ENCODE assay signal across 4 cellular contexts in the genomic region with DNA sequence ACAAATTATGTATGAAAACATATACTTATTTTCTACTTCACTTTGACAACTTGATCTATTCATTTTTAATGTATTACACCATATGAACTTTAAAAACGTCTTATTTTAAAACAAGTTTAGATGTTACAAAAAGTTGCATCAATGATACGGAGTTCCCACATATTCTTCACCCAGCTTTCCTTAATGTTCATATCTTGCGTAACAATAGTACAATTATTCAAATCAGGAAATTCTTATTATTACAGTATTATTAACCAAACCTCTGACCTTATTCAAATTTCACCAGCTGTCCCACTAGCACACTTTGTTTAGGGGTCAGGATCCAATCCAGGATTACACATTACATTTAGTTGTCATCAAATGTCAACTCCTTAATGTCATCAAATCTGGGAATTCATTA.
TF ChIP-seq lines count a peak whose summit lies in the region.

No MANE protein-coding gene starts in this region.

TF ChIP-seq in HepG2, 621 proteins besides CTCF, POLR2A, EP300 and RAD21:
- TF ChIP-seq CEBPB (IDR thresholded peaks at IDR 0.05; ENCODE audit: borderline replicate concordance, low read depth, low read length) (peak; percentile 50; the same call in 1 of the 2 replicates), KDM5B (CRISPR knock-in tag; IDR thresholded peaks at IDR 0.05; ENCODE audit: borderline replicate concordance) (no peak)
TF ChIP-seq in HepG2: peak in this region for 1.

TF ChIP-seq in IMR-90, 13 proteins besides CTCF, POLR2A, EP300 and RAD21:
- no peak for TF ChIP-seq CHD1 (IDR thresholded peaks at IDR 0.05; ENCODE audit: low read depth, low read length)
- peak; percentile 75 for TF ChIP-seq CEBPB (IDR thresholded peaks at IDR 0.05; ENCODE audit: low read depth, low read length)

TF ChIP-seq in K562, 482 proteins besides CTCF, POLR2A, EP300 and RAD21:
- peak; percentile 78 for TF ChIP-seq CEBPB (tag; IDR thresholded peaks at IDR 0.05)
- TF ChIP-seq TGIF2 (CRISPR knock-in tag; IDR thresholded peaks at IDR 0.05): no peak
- no peak for TF ChIP-seq CEBPG (CRISPR knock-in tag; IDR thresholded peaks at IDR 0.05)
- TF ChIP-seq CEBPG (tag; conservative IDR thresholded peaks at IDR 0.05 in 1 of 2, IDR thresholded peaks at IDR 0.05 in 1 of 2): peak; percentile 31 to 81
- TF ChIP-seq ZNF143 (CRISPR knock-in tag; IDR thresholded peaks at IDR 0.05): no peak

TF ChIP-seq in WTC11, 78 proteins besides CTCF, POLR2A, EP300 and RAD21:
- TF ChIP-seq ZNF232 (CRISPR knock-in tag; IDR thresholded peaks at IDR 0.05) (no peak), TCF7 (CRISPR knock-in tag; IDR thresholded peaks at IDR 0.05; ENCODE audit: low read depth) (no peak), ZNF317 (CRISPR knock-in tag; IDR thresholded peaks at IDR 0.05; ENCODE audit: borderline replicate concordance, low read depth) (no peak), MXD4 (CRISPR knock-in tag; IDR thresholded peaks at IDR 0.05; ENCODE audit: borderline replicate concordance) (no peak), ESRRA (CRISPR knock-in tag; IDR thresholded peaks at IDR 0.05; ENCODE audit: borderline replicate concordance) (no peak), ZNF263 (CRISPR knock-in tag; IDR thresholded peaks at IDR 0.05; ENCODE audit: low read depth) (no peak), GRHL2 (CRISPR knock-in tag; IDR thresholded peaks at IDR 0.05; ENCODE audit: insufficient replicate concordance, severe bottlenecking) (no peak), NR1H2 (CRISPR knock-in tag; IDR thresholded peaks at IDR 0.05) (no peak), NR2C2 (CRISPR knock-in tag; IDR thresholded peaks at IDR 0.05) (no peak)
- TF ChIP-seq, protein P1, sequence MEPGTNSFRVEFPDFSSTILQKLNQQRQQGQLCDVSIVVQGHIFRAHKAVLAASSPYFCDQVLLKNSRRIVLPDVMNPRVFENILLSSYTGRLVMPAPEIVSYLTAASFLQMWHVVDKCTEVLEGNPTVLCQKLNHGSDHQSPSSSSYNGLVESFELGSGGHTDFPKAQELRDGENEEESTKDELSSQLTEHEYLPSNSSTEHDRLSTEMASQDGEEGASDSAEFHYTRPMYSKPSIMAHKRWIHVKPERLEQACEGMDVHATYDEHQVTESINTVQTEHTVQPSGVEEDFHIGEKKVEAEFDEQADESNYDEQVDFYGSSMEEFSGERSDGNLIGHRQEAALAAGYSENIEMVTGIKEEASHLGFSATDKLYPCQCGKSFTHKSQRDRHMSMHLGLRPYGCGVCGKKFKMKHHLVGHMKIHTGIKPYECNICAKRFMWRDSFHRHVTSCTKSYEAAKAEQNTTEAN (CRISPR knock-in tag; IDR thresholded peaks at IDR 0.05): no peak
- TF ChIP-seq, protein P2, sequence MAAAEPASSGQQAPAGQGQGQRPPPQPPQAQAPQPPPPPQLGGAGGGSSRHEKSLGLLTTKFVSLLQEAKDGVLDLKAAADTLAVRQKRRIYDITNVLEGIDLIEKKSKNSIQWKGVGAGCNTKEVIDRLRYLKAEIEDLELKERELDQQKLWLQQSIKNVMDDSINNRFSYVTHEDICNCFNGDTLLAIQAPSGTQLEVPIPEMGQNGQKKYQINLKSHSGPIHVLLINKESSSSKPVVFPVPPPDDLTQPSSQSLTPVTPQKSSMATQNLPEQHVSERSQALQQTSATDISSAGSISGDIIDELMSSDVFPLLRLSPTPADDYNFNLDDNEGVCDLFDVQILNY (CRISPR knock-in tag; IDR thresholded peaks at IDR 0.05): no peak
- TF ChIP-seq, protein P3, sequence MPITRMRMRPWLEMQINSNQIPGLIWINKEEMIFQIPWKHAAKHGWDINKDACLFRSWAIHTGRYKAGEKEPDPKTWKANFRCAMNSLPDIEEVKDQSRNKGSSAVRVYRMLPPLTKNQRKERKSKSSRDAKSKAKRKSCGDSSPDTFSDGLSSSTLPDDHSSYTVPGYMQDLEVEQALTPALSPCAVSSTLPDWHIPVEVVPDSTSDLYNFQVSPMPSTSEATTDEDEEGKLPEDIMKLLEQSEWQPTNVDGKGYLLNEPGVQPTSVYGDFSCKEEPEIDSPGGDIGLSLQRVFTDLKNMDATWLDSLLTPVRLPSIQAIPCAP (CRISPR knock-in tag; IDR thresholded peaks at IDR 0.05): no peak
- TF ChIP-seq, protein P4, sequence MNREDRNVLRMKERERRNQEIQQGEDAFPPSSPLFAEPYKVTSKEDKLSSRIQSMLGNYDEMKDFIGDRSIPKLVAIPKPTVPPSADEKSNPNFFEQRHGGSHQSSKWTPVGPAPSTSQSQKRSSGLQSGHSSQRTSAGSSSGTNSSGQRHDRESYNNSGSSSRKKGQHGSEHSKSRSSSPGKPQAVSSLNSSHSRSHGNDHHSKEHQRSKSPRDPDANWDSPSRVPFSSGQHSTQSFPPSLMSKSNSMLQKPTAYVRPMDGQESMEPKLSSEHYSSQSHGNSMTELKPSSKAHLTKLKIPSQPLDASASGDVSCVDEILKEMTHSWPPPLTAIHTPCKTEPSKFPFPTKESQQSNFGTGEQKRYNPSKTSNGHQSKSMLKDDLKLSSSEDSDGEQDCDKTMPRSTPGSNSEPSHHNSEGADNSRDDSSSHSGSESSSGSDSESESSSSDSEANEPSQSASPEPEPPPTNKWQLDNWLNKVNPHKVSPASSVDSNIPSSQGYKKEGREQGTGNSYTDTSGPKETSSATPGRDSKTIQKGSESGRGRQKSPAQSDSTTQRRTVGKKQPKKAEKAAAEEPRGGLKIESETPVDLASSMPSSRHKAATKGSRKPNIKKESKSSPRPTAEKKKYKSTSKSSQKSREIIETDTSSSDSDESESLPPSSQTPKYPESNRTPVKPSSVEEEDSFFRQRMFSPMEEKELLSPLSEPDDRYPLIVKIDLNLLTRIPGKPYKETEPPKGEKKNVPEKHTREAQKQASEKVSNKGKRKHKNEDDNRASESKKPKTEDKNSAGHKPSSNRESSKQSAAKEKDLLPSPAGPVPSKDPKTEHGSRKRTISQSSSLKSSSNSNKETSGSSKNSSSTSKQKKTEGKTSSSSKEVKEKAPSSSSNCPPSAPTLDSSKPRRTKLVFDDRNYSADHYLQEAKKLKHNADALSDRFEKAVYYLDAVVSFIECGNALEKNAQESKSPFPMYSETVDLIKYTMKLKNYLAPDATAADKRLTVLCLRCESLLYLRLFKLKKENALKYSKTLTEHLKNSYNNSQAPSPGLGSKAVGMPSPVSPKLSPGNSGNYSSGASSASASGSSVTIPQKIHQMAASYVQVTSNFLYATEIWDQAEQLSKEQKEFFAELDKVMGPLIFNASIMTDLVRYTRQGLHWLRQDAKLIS (CRISPR knock-in tag; IDR thresholded peaks at IDR 0.05; ENCODE audit: borderline replicate concordance): no peak
- TF ChIP-seq, protein P5, sequence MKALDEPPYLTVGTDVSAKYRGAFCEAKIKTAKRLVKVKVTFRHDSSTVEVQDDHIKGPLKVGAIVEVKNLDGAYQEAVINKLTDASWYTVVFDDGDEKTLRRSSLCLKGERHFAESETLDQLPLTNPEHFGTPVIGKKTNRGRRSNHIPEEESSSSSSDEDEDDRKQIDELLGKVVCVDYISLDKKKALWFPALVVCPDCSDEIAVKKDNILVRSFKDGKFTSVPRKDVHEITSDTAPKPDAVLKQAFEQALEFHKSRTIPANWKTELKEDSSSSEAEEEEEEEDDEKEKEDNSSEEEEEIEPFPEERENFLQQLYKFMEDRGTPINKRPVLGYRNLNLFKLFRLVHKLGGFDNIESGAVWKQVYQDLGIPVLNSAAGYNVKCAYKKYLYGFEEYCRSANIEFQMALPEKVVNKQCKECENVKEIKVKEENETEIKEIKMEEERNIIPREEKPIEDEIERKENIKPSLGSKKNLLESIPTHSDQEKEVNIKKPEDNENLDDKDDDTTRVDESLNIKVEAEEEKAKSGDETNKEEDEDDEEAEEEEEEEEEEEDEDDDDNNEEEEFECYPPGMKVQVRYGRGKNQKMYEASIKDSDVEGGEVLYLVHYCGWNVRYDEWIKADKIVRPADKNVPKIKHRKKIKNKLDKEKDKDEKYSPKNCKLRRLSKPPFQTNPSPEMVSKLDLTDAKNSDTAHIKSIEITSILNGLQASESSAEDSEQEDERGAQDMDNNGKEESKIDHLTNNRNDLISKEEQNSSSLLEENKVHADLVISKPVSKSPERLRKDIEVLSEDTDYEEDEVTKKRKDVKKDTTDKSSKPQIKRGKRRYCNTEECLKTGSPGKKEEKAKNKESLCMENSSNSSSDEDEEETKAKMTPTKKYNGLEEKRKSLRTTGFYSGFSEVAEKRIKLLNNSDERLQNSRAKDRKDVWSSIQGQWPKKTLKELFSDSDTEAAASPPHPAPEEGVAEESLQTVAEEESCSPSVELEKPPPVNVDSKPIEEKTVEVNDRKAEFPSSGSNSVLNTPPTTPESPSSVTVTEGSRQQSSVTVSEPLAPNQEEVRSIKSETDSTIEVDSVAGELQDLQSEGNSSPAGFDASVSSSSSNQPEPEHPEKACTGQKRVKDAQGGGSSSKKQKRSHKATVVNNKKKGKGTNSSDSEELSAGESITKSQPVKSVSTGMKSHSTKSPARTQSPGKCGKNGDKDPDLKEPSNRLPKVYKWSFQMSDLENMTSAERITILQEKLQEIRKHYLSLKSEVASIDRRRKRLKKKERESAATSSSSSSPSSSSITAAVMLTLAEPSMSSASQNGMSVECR (CRISPR knock-in tag; IDR thresholded peaks at IDR 0.05; ENCODE audit: borderline replicate concordance): no peak
- TF ChIP-seq, protein P6, sequence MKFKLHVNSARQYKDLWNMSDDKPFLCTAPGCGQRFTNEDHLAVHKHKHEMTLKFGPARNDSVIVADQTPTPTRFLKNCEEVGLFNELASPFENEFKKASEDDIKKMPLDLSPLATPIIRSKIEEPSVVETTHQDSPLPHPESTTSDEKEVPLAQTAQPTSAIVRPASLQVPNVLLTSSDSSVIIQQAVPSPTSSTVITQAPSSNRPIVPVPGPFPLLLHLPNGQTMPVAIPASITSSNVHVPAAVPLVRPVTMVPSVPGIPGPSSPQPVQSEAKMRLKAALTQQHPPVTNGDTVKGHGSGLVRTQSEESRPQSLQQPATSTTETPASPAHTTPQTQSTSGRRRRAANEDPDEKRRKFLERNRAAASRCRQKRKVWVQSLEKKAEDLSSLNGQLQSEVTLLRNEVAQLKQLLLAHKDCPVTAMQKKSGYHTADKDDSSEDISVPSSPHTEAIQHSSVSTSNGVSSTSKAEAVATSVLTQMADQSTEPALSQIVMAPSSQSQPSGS (CRISPR knock-in tag; IDR thresholded peaks at IDR 0.05; ENCODE audit: borderline replicate concordance, low read depth): no peak
